Comparison of ENCODE assay signal across 8 cellular contexts in the genomic region with DNA sequence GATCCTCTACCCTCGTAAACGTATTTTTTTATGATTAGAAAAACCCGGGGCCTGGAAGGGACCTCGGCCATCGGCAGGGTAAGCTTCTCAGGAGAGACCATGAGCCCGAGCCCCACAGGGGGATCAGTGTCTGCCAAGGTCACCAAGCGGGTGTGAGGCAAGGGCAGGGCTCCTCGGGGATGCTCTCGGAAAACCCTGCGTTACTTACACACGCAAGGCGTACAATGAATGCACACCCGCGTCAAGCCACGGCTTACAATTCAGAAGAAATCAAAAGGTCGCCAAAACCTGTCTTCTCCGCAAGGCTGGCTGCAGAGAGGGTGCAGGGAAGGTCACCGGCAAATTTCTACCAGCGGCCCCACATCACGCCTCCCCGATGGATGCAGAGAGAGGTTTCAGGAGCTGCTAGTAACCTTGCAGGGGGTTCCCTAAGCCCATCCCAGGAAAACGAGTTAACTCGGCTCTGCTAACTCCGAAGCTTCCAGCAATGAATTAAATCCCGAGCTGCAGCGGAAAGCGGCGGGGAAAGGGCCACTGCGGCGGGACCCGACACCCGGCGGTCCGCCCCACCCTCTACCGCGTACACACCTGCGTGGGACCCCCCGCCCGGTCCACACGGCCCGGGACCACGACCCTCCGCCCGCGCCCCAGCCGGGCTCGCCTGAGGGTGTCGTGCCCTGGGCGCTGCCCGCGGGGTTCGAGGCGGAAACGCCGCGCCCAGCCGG. TPM values are rescaled to one million over a fixed set of nuclear protein-coding genes. Genes with fewer than 3 reads are reported as not detected.
DNase-seq lines count a peak whose midpoint lies in the region; ATAC-seq and TF ChIP-seq lines count a peak whose summit lies in the region.

No MANE protein-coding gene starts in this region.

- no peaks in the 10 kb centered on the region for H3K9me3 Mint-ChIP-seq in CD4-positive, alpha-beta T cell

- no peak for TF ChIP-seq CTCF in CD4-positive, alpha-beta T cell (IDR thresholded peaks at IDR 0.05)
- TF ChIP-seq CTCF in breast epithelium (IDR thresholded peaks at IDR 0.05) (no peak), liver (IDR thresholded peaks at IDR 0.05; ENCODE audit: low read depth, low read length, missing input control) (no peak)

- peak overlapping the region; percentile 69 for H3K27ac ChIP-seq in CD4-positive, alpha-beta T cell (ENCODE audit: low read depth, low read length)
- H3K27ac ChIP-seq in breast epithelium (peak overlapping the region; percentile 85 to 90), liver (ENCODE audit: low read depth in 1 of 2, low read length in 2 of 2) (peak overlapping the region; percentile 89 to 90)

- no peaks in the 10 kb centered on the region for H3K9me3 ChIP-seq in CD4-positive, alpha-beta T cell (ENCODE audit: control insufficient read depth, low read length)
- no peaks in the 10 kb centered on the region for H3K9me3 ChIP-seq in breast epithelium
- no peaks in the 10 kb centered on the region for H3K9me3 ChIP-seq in liver (ENCODE audit: control insufficient read depth in 4 of 4, low read length in 3 of 4)

- TF ChIP-seq POLR2A in breast epithelium (IDR thresholded peaks at IDR 0.05): no peak

- under 1% methylated on average over 57 of the region's 57 CpGs for WGBS in liver

- H3K4me3 Mint-ChIP-seq in CD4-positive, alpha-beta T cell: peak overlapping the region; percentile 88

- no peaks in the 10 kb centered on the region for H3K27me3 ChIP-seq in CD4-positive, alpha-beta T cell (ENCODE audit: control insufficient read depth, insufficient read depth, low read length)
- H3K27me3 ChIP-seq in breast epithelium (no peaks in the 10 kb centered on the region), liver (ENCODE audit: control insufficient read depth in 4 of 4, insufficient read depth in 4 of 4, low read length in 3 of 4) (no peaks in the 10 kb centered on the region)

- peak; percentile 10 for ATAC-seq in CD4-positive, alpha-beta T cell (ENCODE audit: poor library complexity)

- DNase-seq in CD4-positive, alpha-beta T cell: peak in 8 of 10 experiments; percentile 18 to 48 (median 25)
- DNase-seq in HCEC 1CT: peak; percentile 9
- DNase-seq in T-helper 9 cell: peak; percentile 7
- DNase-seq in breast epithelium (ENCODE audit: low spot score in 2 of 2): no peak
- DNase-seq in stimulated activated CD8-positive, alpha-beta memory T cell treated with anti-CD3 and anti-CD28 coated beads, Interleukin-12 subunit alpha, Interleukin-12 subunit beta, amount 100 ng/mL, for 4 hours (ENCODE audit: low read depth): peak; percentile 19
- DNase-seq in NCI-H2107 (lab: John Stamatoyannopoulos, UW): no peak
- DNase-seq in T1000 (lab: John Stamatoyannopoulos, UW): no peak

- no peaks in the 10 kb centered on the region for H3K36me3 ChIP-seq in breast epithelium
- H3K36me3 ChIP-seq in liver (ENCODE audit: control insufficient read depth in 4 of 4, insufficient read depth in 3 of 4, low read depth in 1 of 4, low read length in 3 of 4): no peaks in the 10 kb centered on the region

- peaks cover 60% of the 10 kb centered on the region for H3K4me1 Mint-ChIP-seq in CD4-positive, alpha-beta T cell (ENCODE audit: low read depth)

- POLR2A ChIA-PET in CD4-positive, alpha-beta T cell (lab: Charles Lee): interaction anchor here (0.8 to 5.6 kb wide), 14 partner anchors 13 to 553 kb away, joined by 3 to 81 read pairs (median 10); a partner anchor contains a TSS

- H3K27me3 Mint-ChIP-seq in CD4-positive, alpha-beta T cell: no peaks in the 10 kb centered on the region

- CTCF ChIA-PET in CD4-positive, alpha-beta T cell (lab: Charles Lee): interaction anchor here (0.8 to 5.8 kb wide), 18 partner anchors 10 to 251 kb away, joined by 3 to 71 read pairs (median 7); a partner anchor contains a TSS

- H3K27ac Mint-ChIP-seq in CD4-positive, alpha-beta T cell: peak overlapping the region; percentile 92

- TF ChIP-seq RAD21 in liver (IDR thresholded peaks at IDR 0.05): no peak

- peak overlapping the region; percentile 61 to 75 for H3K9ac ChIP-seq in liver (ENCODE audit: low read depth in 1 of 2, low read length in 2 of 2)

- peaks cover 30% of the 10 kb centered on the region for H3K36me3 Mint-ChIP-seq in CD4-positive, alpha-beta T cell (ENCODE audit: low read depth)

- H3K4me3 ChIP-seq in breast epithelium (peak overlapping the region; percentile 77 to 88 (median 82)), liver (ENCODE audit: low read depth in 1 of 3, low read length in 3 of 3) (peak overlapping the region; percentile 78 to 86 (median 86))

- intact Hi-C loops in CD4-positive, alpha-beta T cell (cut with DNase I, micrococcal nuclease): loop anchor here in 1 of 2 experiments (2.0 kb wide), 1 partner anchor 147 kb away; no protein-coding TSS in a partner anchor
- intact Hi-C loops in breast epithelium (cut with DNase I; ENCODE audit: low total_unique reads): no loop called here

- H3K4me1 ChIP-seq in breast epithelium (peaks cover 0 to 22% of the 10 kb centered on the region in 2 donors), liver (ENCODE audit: control insufficient read depth in 4 of 4, insufficient read depth in 4 of 4, low read length in 3 of 4) (peaks cover 5 to 37% (median 20%) of the 10 kb centered on the region in 4 donors)

TF ChIP-seq in liver, 16 proteins besides CTCF, POLR2A, EP300 and RAD21:
- TF ChIP-seq NR2F2 (IDR thresholded peaks at IDR 0.05): no peak
- no peak for TF ChIP-seq JUND (IDR thresholded peaks at IDR 0.05)
- peak in 1 of 2 donors; percentile 2 for TF ChIP-seq RXRA (IDR thresholded peaks at IDR 0.05)
- no peak for TF ChIP-seq FOXA2 (IDR thresholded peaks at IDR 0.05)
TF ChIP-seq in liver: peak in this region for 1.

RNA-seq across cellular contexts. Expression of a gene that starts 0.6 kb away (rescaled TPM):
- total RNA-seq in CD4-positive, alpha-beta T cell: 10 to 100 TPM; 76.7 to 77.8 TPM
- total RNA-seq in breast epithelium: 10 to 100 TPM; 20.8 to 52.5 (median 29.5) TPM
- total RNA-seq in liver: 10 to 100 TPM in 1 of 2 donors, 1 to 10 TPM in 1; 4.5 to 17.0 TPM
- polyA plus RNA-seq in liver: 10 to 100 TPM in 1 of 2 donors, 1 to 10 TPM in 1; 6.3 to 11.7 TPM

Comparison
In these comparisons a context has a peak if more than half of its experiments do, and no peak if none do; other contexts are left out.
1. DNase-seq: peak in CD4-positive, alpha-beta T cell (8 of 10), HCEC 1CT (single experiment), T-helper 9 cell (single experiment) and stimulated activated CD8-positive, alpha-beta memory T cell treated with anti-CD3 and anti-CD28 coated beads, Interleukin-12 subunit alpha, Interleukin-12 subunit beta, amount 100 ng/mL, for 4 hours (single experiment); none in breast epithelium (0 of 2), NCI-H2107 (single experiment) and T1000 (single experiment).
2. Peak in every context shown above with its lines, with median percentiles within 50 percentile points of each other: H3K27ac ChIP-seq.